In genomic region chr1:54365847-54366246, GRCh38 we compare ENCODE assay signal across 24 cellular contexts. TPM values are rescaled to one million over a fixed set of nuclear protein-coding genes. Genes with fewer than 3 reads are reported as not detected.
DNase-seq lines count a peak whose midpoint lies in the region; ATAC-seq and TF ChIP-seq lines count a peak whose summit lies in the region.
"Had no signal": no experiment of that assay in that cellular context is flagged by ENCODE, and none has a peak within 500 bp of the region (broad histone marks: within the 10 kb centered on the region; RNA-seq: fewer than 3 reads in every experiment).

No MANE protein-coding gene starts in this region.

- H3K27ac Mint-ChIP-seq in CD4-positive, alpha-beta T cell: peak overlapping the region; percentile 67
- peak overlapping the region; percentile 47 for H3K27ac Mint-ChIP-seq in T-helper 17 cell
- H3K27ac Mint-ChIP-seq in endothelial cell (ENCODE audit: unreplicated experiment): no peak overlapping the region
- peak overlapping the region; percentile 57 to 65 for H3K27ac Mint-ChIP-seq in natural killer cell

- no peaks in the 10 kb centered on the region for H3K27me3 ChIP-seq in CD4-positive, alpha-beta T cell (ENCODE audit: control insufficient read depth, insufficient read depth, low read length)
- H3K27me3 ChIP-seq: gastrocnemius medialis had no signal

- CTCF ChIA-PET in CD4-positive, alpha-beta T cell (lab: Charles Lee): interaction anchor here (1.0 kb wide), 2 partner anchors 41 to 123 kb away, joined by 4 to 5 read pairs; no protein-coding TSS in a partner anchor

- no peak for TF ChIP-seq CTCF in CD4-positive, alpha-beta T cell (IDR thresholded peaks at IDR 0.05)
- no peak for TF ChIP-seq CTCF in endothelial cell (IDR thresholded peaks at IDR 0.05; ENCODE audit: unreplicated experiment)
- TF ChIP-seq CTCF in natural killer cell (IDR thresholded peaks at IDR 0.05): no peak

- POLR2A ChIA-PET in CD4-positive, alpha-beta T cell (lab: Charles Lee): no interaction called here

- no peaks in the 10 kb centered on the region for H3K9me3 ChIP-seq in CD4-positive, alpha-beta T cell (ENCODE audit: control insufficient read depth, low read length)
- no peaks in the 10 kb centered on the region for H3K9me3 ChIP-seq in T-helper 17 cell (ENCODE audit: control insufficient read depth, low read length, poor library complexity, severe bottlenecking)
- H3K9me3 ChIP-seq: gastrocnemius medialis had no signal

- intact Hi-C loops in CD4-positive, alpha-beta T cell (cut with DNase I, micrococcal nuclease): no loop called here
- intact Hi-C loops in natural killer cell (cut with micrococcal nuclease): no loop called here

- no peak overlapping the region for H3K27ac ChIP-seq in CD4-positive, alpha-beta T cell (ENCODE audit: low read depth, low read length)
- H3K27ac ChIP-seq: C4-2B, gastrocnemius medialis, SK-N-MC, VCaP had no signal

- H3K27me3 Mint-ChIP-seq in CD4-positive, alpha-beta T cell: no peaks in the 10 kb centered on the region
- no peaks in the 10 kb centered on the region for H3K27me3 Mint-ChIP-seq in T-helper 17 cell
- H3K27me3 Mint-ChIP-seq in endothelial cell (ENCODE audit: unreplicated experiment): peaks cover 3% of the 10 kb centered on the region
- H3K27me3 Mint-ChIP-seq in natural killer cell (ENCODE audit: low read depth in 2 of 2): no peaks in the 10 kb centered on the region
- H3K27me3 Mint-ChIP-seq: central memory CD8-positive, alpha-beta T cell had no signal

- DNase-seq in CD4-positive, alpha-beta T cell: no peak
- DNase-seq in T-helper 17 cell (no peak), endothelial cell (ENCODE audit: low spot score) (no peak), natural killer cell (no peak), SK-N-DZ (ENCODE audit: low spot score) (no peak), iPS-NIHi11 (ENCODE audit: low spot score) (no peak), NCI-H1436 treated with DMSO at 0.1 percent for 48 hours (lab: John Stamatoyannopoulos, UW) (no peak)
- DNase-seq: activated CD8-positive, alpha-beta memory T cell treated with anti-CD3 and anti-CD28 coated beads, Interleukin-2, amount 50 U/mL, for 4 hours; activated effector memory CD4-positive, alpha-beta T cell treated with anti-CD3 and anti-CD28 coated beads, Interleukin-2, amount 50 U/mL, for 16 hours; gastrocnemius medialis; H7; KBM-7; kidney; mesenchymal stem cell; NCI-H1694 treated with DMSO at 0.1 percent for 48 hours; NCI-H748 treated with DMSO at 0.1 percent for 48 hours; RPMI8226; stimulated activated CD8-positive, alpha-beta memory T cell treated with anti-CD3 and anti-CD28 coated beads, Interleukin-4, amount 100 ng/mL, for 48 hours had no signal

- H3K4me1 Mint-ChIP-seq in CD4-positive, alpha-beta T cell (ENCODE audit: low read depth): peaks cover 80% of the 10 kb centered on the region
- H3K4me1 Mint-ChIP-seq in T-helper 17 cell: peaks cover 46% of the 10 kb centered on the region
- peaks cover 35% of the 10 kb centered on the region for H3K4me1 Mint-ChIP-seq in endothelial cell (ENCODE audit: unreplicated experiment)
- H3K4me1 Mint-ChIP-seq in natural killer cell: peaks cover 90 to 93% of the 10 kb centered on the region in 2 donors

- H3K9me3 Mint-ChIP-seq in CD4-positive, alpha-beta T cell: no peaks in the 10 kb centered on the region
- no peaks in the 10 kb centered on the region for H3K9me3 Mint-ChIP-seq in endothelial cell (ENCODE audit: unreplicated experiment)
- H3K9me3 Mint-ChIP-seq in natural killer cell: no peaks in the 10 kb centered on the region
- H3K9me3 Mint-ChIP-seq: central memory CD8-positive, alpha-beta T cell had no signal

- no peak for ATAC-seq in CD4-positive, alpha-beta T cell (ENCODE audit: poor library complexity)
- ATAC-seq in T-helper 17 cell (no peak), natural killer cell (no peak), GM21360 (IDR thresholded peaks at IDR 0.05; ENCODE audit: unreplicated experiment) (no peak)
- ATAC-seq: gastrocnemius medialis, sciatic nerve had no signal

- H3K4me3 Mint-ChIP-seq in CD4-positive, alpha-beta T cell: no peak overlapping the region
- H3K4me3 Mint-ChIP-seq in T-helper 17 cell: no peak overlapping the region
- H3K4me3 Mint-ChIP-seq in endothelial cell (ENCODE audit: unreplicated experiment): peak overlapping the region; percentile 8
- no peak overlapping the region for H3K4me3 Mint-ChIP-seq in natural killer cell
- H3K4me3 Mint-ChIP-seq: central memory CD8-positive, alpha-beta T cell had no signal

- peaks cover 8% of the 10 kb centered on the region for H3K36me3 Mint-ChIP-seq in CD4-positive, alpha-beta T cell (ENCODE audit: low read depth)
- no peaks in the 10 kb centered on the region for H3K36me3 Mint-ChIP-seq in T-helper 17 cell (ENCODE audit: low read depth)
- H3K36me3 Mint-ChIP-seq in endothelial cell (ENCODE audit: low read depth, unreplicated experiment): peaks cover 11% of the 10 kb centered on the region
- H3K36me3 Mint-ChIP-seq in natural killer cell: no peaks in the 10 kb centered on the region

RNA-seq across cellular contexts. Expression of gene SSBP3, which starts 40.3 kb away (rescaled TPM):
- total RNA-seq in CD4-positive, alpha-beta T cell: 10 to 100 TPM; 50.6 to 52.4 TPM
- total RNA-seq in T-helper 17 cell: 10 to 100 TPM; 64.9 to 67.4 TPM
- total RNA-seq in endothelial cell (ENCODE audit: unreplicated experiment): 142 TPM
- total RNA-seq in natural killer cell: 100 to 1,000 TPM; 162 to 224 (median 164) TPM
- polyA plus RNA-seq in SK-N-DZ (2014; cell fraction: cytosol; rRNA removed): 54.5 and 58.7 TPM in 2 replicates
- 32.9 and 34.1 TPM in 2 replicates for polyA plus RNA-seq in SK-N-DZ (2014; cell fraction: nucleus; rRNA removed)
